In genomic region chr22:32987081-32987631, GRCh38 we compare ENCODE assay signal across 13 cellular contexts.
A peak's percentile ranks its signal among the peaks of the same experiment; 100 is the strongest.
DNase-seq lines count a peak whose midpoint lies in the region; ATAC-seq and TF ChIP-seq lines count a peak whose summit lies in the region.
"Had no signal": no experiment of that assay in that cellular context is flagged by ENCODE, and none has a peak within 500 bp of the region (broad histone marks: within the 10 kb centered on the region; RNA-seq: fewer than 3 reads in every experiment).

No MANE protein-coding gene starts in this region.

- peak overlapping the region; percentile 13 for H3K27ac Mint-ChIP-seq in nephron progenitor cell
- H3K27ac Mint-ChIP-seq: activated CD8-positive, alpha-beta T cell treated with anti-CD3 and anti-CD28 coated beads for 36 hours had no signal

- H3K4me3 ChIP-seq in ovary = no peak overlapping the region

- peak; percentile 18 for ATAC-seq in esophagus mucosa
- no peak for ATAC-seq in activated T-cell treated with anti-CD3 and anti-CD28 coated beads, Interleukin-2, amount 50 U/mL, for 4 hours
- ATAC-seq: activated CD8-positive, alpha-beta T cell treated with anti-CD3 and anti-CD28 coated beads for 36 hours had no signal

- H3K4me1 ChIP-seq in ovary (ENCODE audit: insufficient read depth) = no peaks in the 10 kb centered on the region

- 59 to 75% (median 70%) methylated on average over 7 of the region's 7 CpGs for WGBS in ovary, 3 donors

- H3K27me3 Mint-ChIP-seq in nephron progenitor cell (ENCODE audit: low read depth, poor library complexity) = peaks cover 16% of the 10 kb centered on the region
- peaks cover 9% of the 10 kb centered on the region for H3K27me3 Mint-ChIP-seq in activated T-cell treated with anti-CD3 and anti-CD28 coated beads, Interleukin-2, amount 50 U/mL, for 4 hours (ENCODE audit: low read depth)
- H3K27me3 Mint-ChIP-seq: CD4-positive, CD25-positive, alpha-beta regulatory T cell had no signal

- intact Hi-C loops in ovary (cut with DNase I) = loop anchor here in 3 of 4 donors (2.0 to 10.0 kb wide), 4 partner anchors 322 to 460 kb away; no protein-coding TSS in a partner anchor

- DNase-seq in Daoy (ENCODE audit: low read depth) (peak; percentile 96), NOMO-1 treated with dmso at 0.1 percent for 144 hours (lab: John Stamatoyannopoulos, UW; ENCODE audit: unreplicated experiment) (peak; percentile 11), nephron progenitor cell (no peak), AML-193 (lab: John Stamatoyannopoulos, UW) (no peak), mucosa of gallbladder (ENCODE audit: low spot score) (no peak), ovary (no peak)
- DNase-seq in activated T-cell treated with anti-CD3 and anti-CD28 coated beads, Interleukin-2, amount 50 U/mL, for 4 hours = no peak
- DNase-seq: activated CD8-positive, alpha-beta T cell treated with anti-CD3 and anti-CD28 coated beads for 36 hours; CD4-positive, CD25-positive, alpha-beta regulatory T cell; effector CD8-positive, alpha-beta T cell; NCI-H748 treated with DMSO at 0.1 percent for 48 hours; stimulated activated CD4-positive, alpha-beta T cell treated with anti-CD3 and anti-CD28 coated beads, Interleukin-4, amount 100 ng/mL, for 4 hours had no signal

- H3K4me1 Mint-ChIP-seq in nephron progenitor cell = peaks cover 27% of the 10 kb centered on the region
- no peaks in the 10 kb centered on the region for H3K4me1 Mint-ChIP-seq in activated T-cell treated with anti-CD3 and anti-CD28 coated beads, Interleukin-2, amount 50 U/mL, for 4 hours (ENCODE audit: low read depth)
- H3K4me1 Mint-ChIP-seq: CD4-positive, CD25-positive, alpha-beta regulatory T cell had no signal

- H3K36me3 Mint-ChIP-seq in nephron progenitor cell (ENCODE audit: low read depth) = no peaks in the 10 kb centered on the region
- H3K36me3 Mint-ChIP-seq in activated T-cell treated with anti-CD3 and anti-CD28 coated beads, Interleukin-2, amount 50 U/mL, for 4 hours (ENCODE audit: insufficient read depth) = no peaks in the 10 kb centered on the region
- H3K36me3 Mint-ChIP-seq: CD4-positive, CD25-positive, alpha-beta regulatory T cell had no signal

- H3K9me3 Mint-ChIP-seq in nephron progenitor cell = no peaks in the 10 kb centered on the region
- no peaks in the 10 kb centered on the region for H3K9me3 Mint-ChIP-seq in activated T-cell treated with anti-CD3 and anti-CD28 coated beads, Interleukin-2, amount 50 U/mL, for 4 hours
- H3K9me3 Mint-ChIP-seq: activated CD8-positive, alpha-beta T cell treated with anti-CD3 and anti-CD28 coated beads for 36 hours had no signal

- TF ChIP-seq EP300 in ovary (IDR thresholded peaks at IDR 0.05) = no peak

- TF ChIP-seq CTCF in nephron progenitor cell (IDR thresholded peaks at IDR 0.05) = no peak
- no peak for TF ChIP-seq CTCF in ovary (IDR thresholded peaks at IDR 0.05)

- no peak for TF ChIP-seq POLR2A in ovary (IDR thresholded peaks at IDR 0.05)

- H3K27me3 ChIP-seq in ovary = no peaks in the 10 kb centered on the region

- H3K9me3 ChIP-seq in ovary = no peaks in the 10 kb centered on the region

- H3K27ac ChIP-seq in ovary = no peak overlapping the region

- no peaks in the 10 kb centered on the region for H3K36me3 ChIP-seq in ovary

- no peak overlapping the region for H3K4me3 Mint-ChIP-seq in nephron progenitor cell
- no peak overlapping the region for H3K4me3 Mint-ChIP-seq in activated T-cell treated with anti-CD3 and anti-CD28 coated beads, Interleukin-2, amount 50 U/mL, for 4 hours
- H3K4me3 Mint-ChIP-seq: activated CD8-positive, alpha-beta T cell treated with anti-CD3 and anti-CD28 coated beads for 36 hours; CD4-positive, CD25-positive, alpha-beta regulatory T cell had no signal

Comparison
In these comparisons a context has a peak if more than half of its experiments do, and no peak if none do; other contexts are left out.
1. DNase-seq: peak in Daoy (single experiment) and NOMO-1 treated with dmso at 0.1 percent for 144 hours (single experiment); none in nephron progenitor cell (single experiment), AML-193 (0 of 2), mucosa of gallbladder (single experiment), activated T-cell treated with anti-CD3 and anti-CD28 coated beads, Interleukin-2, amount 50 U/mL, for 4 hours (single experiment) and ovary (0 of 5).